In genomic region chr18:66143029-66143428, GRCh38 we compare ENCODE assay signal across 26 cellular contexts.
"Had no signal": no experiment of that assay in that cellular context is flagged by ENCODE, and none has a peak within 500 bp of the region (broad histone marks: within the 10 kb centered on the region; RNA-seq: fewer than 3 reads in every experiment).

No MANE protein-coding gene starts in this region.

- H3K4me3 Mint-ChIP-seq: activated CD4-positive, alpha-beta memory T cell treated with anti-CD3 and anti-CD28 coated beads, Interleukin-2, amount 10 ng/mL, durations not matched to agents 7 days and 5 days; activated CD4-positive, alpha-beta T cell treated with anti-CD3 and anti-CD28 coated beads, Interleukin-2, amount 10 ng/mL, durations not matched to agents 7 days and 5 days; activated naive CD4-positive, alpha-beta T cell treated with anti-CD3 and anti-CD28 coated beads, Interleukin-2, amount 10 ng/mL, durations not matched to agents 7 days and 5 days; activated naive CD8-positive, alpha-beta T cell treated with anti-CD3 and anti-CD28 coated beads, Interleukin-2, amount 10 ng/mL, durations not matched to agents 7 days and 5 days; activated T-cell treated with anti-CD3 and anti-CD28 coated beads, Interleukin-2, amount 50 U/mL, for 24 hours; activated T-cell treated with anti-CD3 and anti-CD28 coated beads, Interleukin-2, amount 50 U/mL, for 72 hours; brain had no signal

- H3K27ac ChIP-seq: ascending aorta, breast epithelium, cardiac muscle cell, colonic mucosa had no signal

- H3K27me3 Mint-ChIP-seq: activated CD4-positive, alpha-beta memory T cell treated with anti-CD3 and anti-CD28 coated beads, Interleukin-2, amount 10 ng/mL, durations not matched to agents 7 days and 5 days; activated CD4-positive, alpha-beta T cell treated with anti-CD3 and anti-CD28 coated beads, Interleukin-2, amount 10 ng/mL, durations not matched to agents 7 days and 5 days; activated naive CD4-positive, alpha-beta T cell treated with anti-CD3 and anti-CD28 coated beads, Interleukin-2, amount 10 ng/mL, durations not matched to agents 7 days and 5 days; activated naive CD8-positive, alpha-beta T cell treated with anti-CD3 and anti-CD28 coated beads, Interleukin-2, amount 10 ng/mL, durations not matched to agents 7 days and 5 days; activated T-cell treated with anti-CD3 and anti-CD28 coated beads, Interleukin-2, amount 50 U/mL, for 24 hours; brain had no signal

- DNase-seq: activated CD4-positive, alpha-beta memory T cell treated with anti-CD3 and anti-CD28 coated beads, Interleukin-2, amount 10 ng/mL, durations not matched to agents 7 days and 5 days; activated CD4-positive, alpha-beta T cell treated with anti-CD3 and anti-CD28 coated beads for 1 hour; activated CD4-positive, alpha-beta T cell treated with anti-CD3 and anti-CD28 coated beads for 4 hours; activated CD4-positive, alpha-beta T cell treated with anti-CD3 and anti-CD28 coated beads, Interleukin-2, amount 10 ng/mL, durations not matched to agents 7 days and 5 days; activated CD4-positive, alpha-beta T cell treated with anti-CD3 and anti-CD28 coated beads, Interleukin-2, amount 50 U/mL, for 4 hours; activated CD8-positive, alpha-beta memory T cell treated with anti-CD3 and anti-CD28 coated beads, Interleukin-2, amount 50 U/mL, for 48 hours; activated gamma-delta T cell; activated naive CD4-positive, alpha-beta T cell; activated naive CD4-positive, alpha-beta T cell treated with anti-CD3 and anti-CD28 coated beads, Interleukin-2, amount 10 ng/mL, durations not matched to agents 7 days and 5 days; activated naive CD8-positive, alpha-beta T cell treated with anti-CD3 and anti-CD28 coated beads, Interleukin-2, amount 10 ng/mL, durations not matched to agents 7 days and 5 days; activated T-cell treated with anti-CD3 and anti-CD28 coated beads for 4 hours; activated T-cell treated with anti-CD3 and anti-CD28 coated beads, Interleukin-2, amount 50 U/mL, for 24 hours; activated T-cell treated with anti-CD3 and anti-CD28 coated beads, Interleukin-2, amount 50 U/mL, for 72 hours; central memory CD4-positive, alpha-beta T cell; cerebellar nuclear complex; colonic mucosa; effector CD8-positive, alpha-beta T cell; foreskin fibroblast; head of caudate nucleus; T-helper 2 cell had no signal

- H3K9me3 ChIP-seq: ascending aorta, breast epithelium, colonic mucosa had no signal

- H3K27ac Mint-ChIP-seq: activated CD4-positive, alpha-beta memory T cell treated with anti-CD3 and anti-CD28 coated beads, Interleukin-2, amount 10 ng/mL, durations not matched to agents 7 days and 5 days; activated CD4-positive, alpha-beta T cell treated with anti-CD3 and anti-CD28 coated beads, Interleukin-2, amount 10 ng/mL, durations not matched to agents 7 days and 5 days; activated naive CD4-positive, alpha-beta T cell treated with anti-CD3 and anti-CD28 coated beads, Interleukin-2, amount 10 ng/mL, durations not matched to agents 7 days and 5 days; activated naive CD4-positive, alpha-beta T cell treated with anti-CD3 and anti-CD28 coated beads, Interleukin-2, amount 50 U/mL, for 72 hours; activated naive CD8-positive, alpha-beta T cell treated with anti-CD3 and anti-CD28 coated beads, Interleukin-2, amount 10 ng/mL, durations not matched to agents 7 days and 5 days; activated T-cell treated with anti-CD3 and anti-CD28 coated beads, Interleukin-2, amount 50 U/mL, for 24 hours; activated T-cell treated with anti-CD3 and anti-CD28 coated beads, Interleukin-2, amount 50 U/mL, for 72 hours had no signal

- H3K27me3 ChIP-seq: ascending aorta, breast epithelium, cardiac muscle cell, colonic mucosa had no signal

- H3K36me3 Mint-ChIP-seq: activated naive CD4-positive, alpha-beta T cell treated with anti-CD3 and anti-CD28 coated beads, Interleukin-2, amount 10 ng/mL, durations not matched to agents 7 days and 5 days; activated naive CD4-positive, alpha-beta T cell treated with anti-CD3 and anti-CD28 coated beads, Interleukin-2, amount 50 U/mL, for 72 hours; activated naive CD8-positive, alpha-beta T cell treated with anti-CD3 and anti-CD28 coated beads, Interleukin-2, amount 10 ng/mL, durations not matched to agents 7 days and 5 days; brain had no signal

- H3K4me1 Mint-ChIP-seq: activated CD4-positive, alpha-beta memory T cell treated with anti-CD3 and anti-CD28 coated beads, Interleukin-2, amount 10 ng/mL, durations not matched to agents 7 days and 5 days; activated CD4-positive, alpha-beta T cell treated with anti-CD3 and anti-CD28 coated beads, Interleukin-2, amount 10 ng/mL, durations not matched to agents 7 days and 5 days; activated naive CD4-positive, alpha-beta T cell treated with anti-CD3 and anti-CD28 coated beads, Interleukin-2, amount 10 ng/mL, durations not matched to agents 7 days and 5 days; activated naive CD8-positive, alpha-beta T cell treated with anti-CD3 and anti-CD28 coated beads, Interleukin-2, amount 10 ng/mL, durations not matched to agents 7 days and 5 days; brain had no signal

- H3K36me3 ChIP-seq: ascending aorta, breast epithelium, cardiac muscle cell, colonic mucosa had no signal

- H3K4me3 ChIP-seq: ascending aorta, breast epithelium, cardiac muscle cell, colonic mucosa had no signal

- H3K9me3 Mint-ChIP-seq: activated CD4-positive, alpha-beta T cell treated with anti-CD3 and anti-CD28 coated beads, Interleukin-2, amount 10 ng/mL, durations not matched to agents 7 days and 5 days; activated T-cell treated with anti-CD3 and anti-CD28 coated beads, Interleukin-2, amount 50 U/mL, for 72 hours; brain had no signal

- ATAC-seq: activated naive CD4-positive, alpha-beta T cell treated with anti-CD3 and anti-CD28 coated beads, Interleukin-2, amount 50 U/mL, for 72 hours; activated T-cell treated with anti-CD3 and anti-CD28 coated beads, Interleukin-2, amount 50 U/mL, for 72 hours; esophagus mucosa had no signal

- H3K4me1 ChIP-seq: ascending aorta, breast epithelium, colonic mucosa had no signal
